25 cellular contexts compared by ENCODE assay signal in genomic region chr4:145760961-145761929, GRCh38.
DNase-seq lines count a peak whose midpoint lies in the region; ATAC-seq, FAIRE-seq and TF ChIP-seq lines count a peak whose summit lies in the region.
"Had no signal": no experiment of that assay in that cellular context is flagged by ENCODE, and none has a peak within 500 bp of the region (broad histone marks: within the 10 kb centered on the region; RNA-seq: fewer than 3 reads in every experiment).

No MANE protein-coding gene starts in this region.

- 94% methylated on average over 40 of the region's 49 CpGs; no CpG with 5 or more reads in 1 of the 2 experiments for WGBS in H1 (ENCODE audit: extremely low coverage in 1 of 2, insufficient coverage in 1 of 2, insufficient read length in 1 of 2, insufficient replicate concordance in 2 of 2, low coverage in 1 of 2, low lambda C conversion rate in 2 of 2, missing lambda C conversion rate in 1 of 2), 2 experiments

- DNase-seq in WTC11 (ENCODE audit: low spot score) (no peak), H1 (ENCODE audit: low read depth in 1 of 2, low spot score in 2 of 2) (no peak), left ventricle myocardium superior (peak; percentile 79)
- no peak for DNase-seq in stimulated activated naive CD8-positive, alpha-beta T cell treated with anti-CD3 and anti-CD28 coated beads, Interleukin-15, amount 100 ng/mL, for 72 hours
- DNase-seq in T-helper 2 cell treated with Interferon-gamma antibody and Interleukin-4, amounts not matched to agents 5 μg/mL and 100 μg/mL, for 36 hours (ENCODE audit: low spot score): no peak
- DNase-seq: activated CD8-positive, alpha-beta T cell treated with anti-CD3 and anti-CD28 coated beads for 36 hours; activated T-cell treated with anti-CD3 and anti-CD28 coated beads for 4 hours; IMR-90; mammary epithelial cell; NCI-H1092; NCI-H1930; NCI-H226; NCI-H82; SHP77; stimulated activated CD4-positive, alpha-beta T cell treated with anti-CD3 and anti-CD28 coated beads, Interleukin-1b, Interleukin-23, amount 100 ng/mL, for 48 hours; T1000 had no signal

- H3K4ac ChIP-seq in H1 (replicated peaks; ENCODE audit: insufficient read length, low read depth, low read length): no peak overlapping the region

- no peak for TF ChIP-seq EP300 in H1 (IDR thresholded peaks at IDR 0.05; ENCODE audit: borderline replicate concordance in 1 of 2, low read depth in 2 of 2, low read length in 2 of 2)

- no peak for FAIRE-seq in H1 (lab: Jason Lieb, UNC)
- FAIRE-seq: bronchial epithelial cell, GM12891, keratinocyte had no signal

- no peak overlapping the region for H3K14ac ChIP-seq in H1 (ENCODE audit: insufficient read length)

- H3K9ac ChIP-seq in H1 (replicated peaks in 1 of 4; ENCODE audit: extremely low read depth in 1 of 4, low read depth in 3 of 4, low read length in 3 of 4): no peak overlapping the region

- peaks cover 6% of the 10 kb centered on the region; the same call in 1 of the 2 replicates for H3K4me1 Mint-ChIP-seq in WTC11
- peaks cover 43% of the 10 kb centered on the region for H3K4me1 Mint-ChIP-seq in stimulated activated naive CD8-positive, alpha-beta T cell treated with anti-CD3 and anti-CD28 coated beads, Interleukin-15, amount 100 ng/mL, for 72 hours
- H3K4me1 Mint-ChIP-seq in T-helper 2 cell treated with Interferon-gamma antibody and Interleukin-4, amounts not matched to agents 5 μg/mL and 100 μg/mL, for 36 hours (ENCODE audit: low read depth): peaks cover 17% of the 10 kb centered on the region

- no peak overlapping the region for H4K5ac ChIP-seq in H1 (ENCODE audit: insufficient read length, low read depth, low read length)

- H4K91ac ChIP-seq in H1 (replicated peaks; ENCODE audit: insufficient read length, low read length): no peak overlapping the region

- H3K18ac ChIP-seq in H1 (ENCODE audit: extremely low read depth, low read length): peak overlapping the region; percentile 10; the same call in 1 of the 2 replicates

- no peak overlapping the region for H4K8ac ChIP-seq in H1 (ENCODE audit: extremely low read depth, insufficient read depth, low read length)

- no peaks in the 10 kb centered on the region for H3K79me1 ChIP-seq in H1 (ENCODE audit: low read depth, low read length)

- no peaks in the 10 kb centered on the region for H3K27me3 Mint-ChIP-seq in WTC11 (ENCODE audit: low read depth)
- H3K27me3 Mint-ChIP-seq in stimulated activated naive CD8-positive, alpha-beta T cell treated with anti-CD3 and anti-CD28 coated beads, Interleukin-15, amount 100 ng/mL, for 72 hours: no peaks in the 10 kb centered on the region
- H3K27me3 Mint-ChIP-seq in T-helper 2 cell treated with Interferon-gamma antibody and Interleukin-4, amounts not matched to agents 5 μg/mL and 100 μg/mL, for 36 hours (ENCODE audit: low read depth): no peaks in the 10 kb centered on the region
- H3K27me3 Mint-ChIP-seq: activated CD8-positive, alpha-beta T cell treated with anti-CD3 and anti-CD28 coated beads for 36 hours had no signal

- H3K23ac ChIP-seq in H1 (ENCODE audit: insufficient read length): no peak overlapping the region

- H2BK12ac ChIP-seq in H1 (ENCODE audit: low read depth, low read length): no peak overlapping the region

- TF ChIP-seq POLR2A in H1 (IDR thresholded peaks at IDR 0.05; ENCODE audit: control extremely low read depth in 1 of 2, low read depth in 2 of 2, low read length in 2 of 2): no peak

- H2AK5ac ChIP-seq in H1 (ENCODE audit: low read depth, low read length): no peak overlapping the region

- no peak overlapping the region for H3K4me2 ChIP-seq in H1 (ENCODE audit: insufficient read depth in 1 of 2, low read depth in 2 of 2, low read length in 2 of 2)

- TF ChIP-seq RAD21 in H1 (IDR thresholded peaks at IDR 0.05 in 1 of 2, conservative IDR thresholded peaks at IDR 0.05 in 1 of 2; ENCODE audit: low read depth in 2 of 2, low read length in 2 of 2): no peak

- H2AFZ ChIP-seq in H1 (ENCODE audit: low read length): no peak overlapping the region

- TF ChIP-seq CTCF in WTC11 (IDR thresholded peaks at IDR 0.05): no peak
- no peak for TF ChIP-seq CTCF in H1 (IDR thresholded peaks at IDR 0.05; ENCODE audit: control extremely low read depth in 1 of 3, insufficient read depth in 1 of 3, low read depth in 1 of 3, low read length in 3 of 3)

- H3K4me1 ChIP-seq in H1 (replicated peaks in 1 of 4; ENCODE audit: control insufficient read depth in 3 of 4, insufficient read depth in 4 of 4, low read length in 3 of 4): no peaks in the 10 kb centered on the region
- H3K4me1 ChIP-seq: prostate gland, suprapubic skin had no signal

- H3K9me3 Mint-ChIP-seq in WTC11: no peaks in the 10 kb centered on the region
- H3K9me3 Mint-ChIP-seq in stimulated activated naive CD8-positive, alpha-beta T cell treated with anti-CD3 and anti-CD28 coated beads, Interleukin-15, amount 100 ng/mL, for 72 hours: peaks cover 5 to 8% of the 10 kb centered on the region in 2 donors
- H3K9me3 Mint-ChIP-seq in T-helper 2 cell treated with Interferon-gamma antibody and Interleukin-4, amounts not matched to agents 5 μg/mL and 100 μg/mL, for 36 hours: peaks cover under 1% of the 10 kb centered on the region
- H3K9me3 Mint-ChIP-seq: activated CD8-positive, alpha-beta T cell treated with anti-CD3 and anti-CD28 coated beads for 36 hours had no signal

- H3K79me2 ChIP-seq in H1 (ENCODE audit: control insufficient read depth in 1 of 2, insufficient read depth in 2 of 2, low read length in 2 of 2): no peaks in the 10 kb centered on the region

- peak overlapping the region; percentile 80; the same call in 1 of the 2 replicates for H3K27ac Mint-ChIP-seq in WTC11
- H3K27ac Mint-ChIP-seq in stimulated activated naive CD8-positive, alpha-beta T cell treated with anti-CD3 and anti-CD28 coated beads, Interleukin-15, amount 100 ng/mL, for 72 hours: no peak overlapping the region
- no peak overlapping the region for H3K27ac Mint-ChIP-seq in T-helper 2 cell treated with Interferon-gamma antibody and Interleukin-4, amounts not matched to agents 5 μg/mL and 100 μg/mL, for 36 hours

- no peak overlapping the region for H3K56ac ChIP-seq in H1 (replicated peaks; ENCODE audit: insufficient read length, low read depth, low read length)

- intact Hi-C loops in left ventricle myocardium superior (cut with micrococcal nuclease): no loop called here

- H3K36me3 Mint-ChIP-seq in WTC11: peaks cover 60% of the 10 kb centered on the region
- peaks cover 60% of the 10 kb centered on the region for H3K36me3 Mint-ChIP-seq in T-helper 2 cell treated with Interferon-gamma antibody and Interleukin-4, amounts not matched to agents 5 μg/mL and 100 μg/mL, for 36 hours (ENCODE audit: low read depth)

- POLR2A ChIA-PET in WTC11 (lab: Charles Lee): no interaction called here
- POLR2A ChIA-PET in H1 (lab: Charles Lee; ENCODE audit: partially characterized antibody): interaction anchor here (0.7 kb wide), 1 partner anchor 18 kb away, joined by 3 read pairs; no protein-coding TSS in a partner anchor

- no peaks in the 10 kb centered on the region for H3K27me3 ChIP-seq in H1 (replicated peaks in 1 of 4; ENCODE audit: control insufficient read depth in 3 of 4, extremely low read depth in 1 of 4, insufficient read depth in 3 of 4, low read length in 3 of 4)
- H3K27me3 ChIP-seq: suprapubic skin had no signal

- no peak overlapping the region; the same call in 1 of the 2 replicates for H2BK20ac ChIP-seq in H1 (ENCODE audit: low read length)

- peak; percentile 58 for ATAC-seq in WTC11
- ATAC-seq in left ventricle myocardium superior: peak; percentile 99
- ATAC-seq in stimulated activated naive CD8-positive, alpha-beta T cell treated with anti-CD3 and anti-CD28 coated beads, Interleukin-15, amount 100 ng/mL, for 72 hours: peak; percentile 18
- ATAC-seq in HG03469 (IDR thresholded peaks at IDR 0.05; ENCODE audit: unreplicated experiment): no peak
- ATAC-seq in GM21367 (IDR thresholded peaks at IDR 0.05; ENCODE audit: unreplicated experiment): no peak
- ATAC-seq: activated CD8-positive, alpha-beta T cell treated with anti-CD3 and anti-CD28 coated beads for 36 hours; HCT116 had no signal

- peak overlapping the region; percentile 27; the same call in 1 of the 2 replicates for H2BK5ac ChIP-seq in H1 (ENCODE audit: low read depth, low read length)

- no peaks in the 10 kb centered on the region for H4K20me1 ChIP-seq in H1 (replicated peaks in 1 of 2; ENCODE audit: control insufficient read depth in 1 of 2, insufficient read depth in 2 of 2, low read length in 2 of 2)

- no peak overlapping the region for H3K4me3 Mint-ChIP-seq in WTC11
- no peak overlapping the region for H3K4me3 Mint-ChIP-seq in stimulated activated naive CD8-positive, alpha-beta T cell treated with anti-CD3 and anti-CD28 coated beads, Interleukin-15, amount 100 ng/mL, for 72 hours
- H3K4me3 Mint-ChIP-seq in T-helper 2 cell treated with Interferon-gamma antibody and Interleukin-4, amounts not matched to agents 5 μg/mL and 100 μg/mL, for 36 hours: no peak overlapping the region
- H3K4me3 Mint-ChIP-seq: activated CD8-positive, alpha-beta T cell treated with anti-CD3 and anti-CD28 coated beads for 36 hours had no signal

- H3K9me3 ChIP-seq in H1 (ENCODE audit: insufficient read depth in 2 of 2, low read depth in 1 of 2, low read length in 1 of 2): no peaks in the 10 kb centered on the region
- H3K9me3 ChIP-seq: prostate gland, suprapubic skin had no signal

- no peak overlapping the region for H3K4me3 ChIP-seq in H1 (ENCODE audit: extremely low read depth in 1 of 4, insufficient read depth in 2 of 4, low read depth in 3 of 4, low read length in 4 of 4)
- H3K4me3 ChIP-seq: prostate gland, skin epidermis, suprapubic skin had no signal

- peaks cover 13 to 55% (median 42%) of the 10 kb centered on the region in 4 experiments for H3K36me3 ChIP-seq in H1 (ENCODE audit: control insufficient read depth in 2 of 4, insufficient read depth in 4 of 4, low read length in 3 of 4)
- H3K36me3 ChIP-seq: prostate gland had no signal

- no peak overlapping the region for H3K27ac ChIP-seq in H1 (ENCODE audit: low read depth, low read length)
- H3K27ac ChIP-seq: prostate gland, skin epidermis, suprapubic skin had no signal

- no peaks in the 10 kb centered on the region for H3K23me2 ChIP-seq in H1 (ENCODE audit: low read depth, low read length)

- H2BK120ac ChIP-seq in H1 (replicated peaks; ENCODE audit: low read depth, low read length): no peak overlapping the region

- CTCF ChIA-PET in WTC11 (lab: Charles Lee): no interaction called here
- CTCF ChIA-PET in H1 (lab: Charles Lee; ENCODE audit: partially characterized antibody): interaction anchor here (0.6 to 1.1 kb wide), 4 partner anchors 127 to 195 kb away, joined by 3 read pairs; no protein-coding TSS in a partner anchor

- no peak overlapping the region for H2BK15ac ChIP-seq in H1 (ENCODE audit: low read length)

TF ChIP-seq in WTC11, 78 proteins besides CTCF, POLR2A, EP300 and RAD21 (continues in another document):
- TF ChIP-seq RORB (CRISPR knock-in tag; IDR thresholded peaks at IDR 0.05) (no peak), TEAD4 (CRISPR knock-in tag; IDR thresholded peaks at IDR 0.05) (no peak)

TF ChIP-seq in H1, 55 proteins besides CTCF, POLR2A, EP300 and RAD21 (continues in another document):
- TF ChIP-seq EZH2 (IDR thresholded peaks at IDR 0.05; ENCODE audit: low read depth, low read length, severe bottlenecking): no peak
- no peak for TF ChIP-seq SIN3A (conservative IDR thresholded peaks at IDR 0.05 in 1 of 2, IDR thresholded peaks at IDR 0.05 in 1 of 2; ENCODE audit: low read depth in 1 of 2, low read length in 2 of 2)
- TF ChIP-seq CREB1 (IDR thresholded peaks at IDR 0.05): no peak
- no peak for TF ChIP-seq TAF1 (IDR thresholded peaks at IDR 0.05; ENCODE audit: low read depth, low read length)

Comparison
In these comparisons a context has a peak if more than half of its experiments do, and no peak if none do; other contexts are left out.
1. ATAC-seq: peak in WTC11 (single experiment), left ventricle myocardium superior (single experiment) and stimulated activated naive CD8-positive, alpha-beta T cell treated with anti-CD3 and anti-CD28 coated beads, Interleukin-15, amount 100 ng/mL, for 72 hours (single experiment); none in HG03469 (single experiment) and GM21367 (single experiment).